ENCODE assay signal across 14 cellular contexts in genomic region chr7:142569851-142570250, GRCh38.
A peak's percentile ranks its signal among the peaks of the same experiment; 100 is the strongest.
DNase-seq lines count a peak whose midpoint lies in the region; ATAC-seq and TF ChIP-seq lines count a peak whose summit lies in the region.
"Had no signal": no experiment of that assay in that cellular context is flagged by ENCODE, and none has a peak within 500 bp of the region (broad histone marks: within the 10 kb centered on the region; RNA-seq: fewer than 3 reads in every experiment).

No MANE protein-coding gene starts in this region.

- peak; percentile 21 for DNase-seq in ELF-1 (ENCODE audit: low read depth, low spot score)
- DNase-seq in RWPE2 (ENCODE audit: low spot score), result no peak
- peak in 1 of 2 donors; percentile 77 for DNase-seq in fibroblast of lung (ENCODE audit: low read depth in 2 of 2)
- no peak for DNase-seq in smooth muscle cell (lab: John Stamatoyannopoulos, UW; ENCODE audit: unreplicated experiment)
- no peak for DNase-seq in endodermal cell
- DNase-seq in adrenal gland, result no peak
- no peak for DNase-seq in activated CD8-positive, alpha-beta memory T cell treated with anti-CD3 and anti-CD28 coated beads for 24 hours
- DNase-seq: DMS79, HCEC 1CT, KBM-7, NCI-H1105, NCI-H2081, SHP77 had no signal

- no peak overlapping the region for H3K9ac ChIP-seq in fibroblast of lung (ENCODE audit: insufficient read depth, low read length)
- H3K9ac ChIP-seq in smooth muscle cell (ENCODE audit: low read depth), result no peak overlapping the region
- H3K9ac ChIP-seq in endodermal cell (ENCODE audit: extremely low read depth, low read length, poor library complexity, severe bottlenecking), result no peak overlapping the region

- intact Hi-C loops in adrenal gland (cut with DNase I), result no loop called here

- H3K4me2 ChIP-seq in fibroblast of lung (ENCODE audit: extremely low read depth, insufficient read depth, low read length), result no peak overlapping the region
- H3K4me2 ChIP-seq in smooth muscle cell, result no peak overlapping the region

- H4K20me1 ChIP-seq in fibroblast of lung (ENCODE audit: control insufficient read depth, extremely low read depth, insufficient read depth, low read length) (no peaks in the 10 kb centered on the region), smooth muscle cell (ENCODE audit: low read depth) (no peaks in the 10 kb centered on the region)

- H3K36me3 ChIP-seq in RWPE2 (ENCODE audit: low read depth) (no peaks in the 10 kb centered on the region), fibroblast of lung (ENCODE audit: control insufficient read depth, insufficient read depth, low read length) (no peaks in the 10 kb centered on the region), smooth muscle cell (ENCODE audit: low read depth) (no peaks in the 10 kb centered on the region), endodermal cell (ENCODE audit: control insufficient read depth, insufficient read depth, low read length) (no peaks in the 10 kb centered on the region), adrenal gland (replicated peaks in 1 of 2) (no peaks in the 10 kb centered on the region)

- no peak overlapping the region for H3K27ac Mint-ChIP-seq in endodermal cell

- H3K27me3 Mint-ChIP-seq in endodermal cell (ENCODE audit: insufficient read depth), result peaks cover 2% of the 10 kb centered on the region

- H3K4me3 Mint-ChIP-seq in endodermal cell, result no peak overlapping the region

- peaks cover 7% of the 10 kb centered on the region for H3K4me1 Mint-ChIP-seq in endodermal cell

- H3K27me3 ChIP-seq in RWPE2 (ENCODE audit: insufficient read depth, poor library complexity, severe bottlenecking) (no peaks in the 10 kb centered on the region), fibroblast of lung (ENCODE audit: control insufficient read depth, insufficient read depth, low read length) (no peaks in the 10 kb centered on the region), smooth muscle cell (ENCODE audit: low read depth) (no peaks in the 10 kb centered on the region), endodermal cell (ENCODE audit: control insufficient read depth, insufficient read depth, low read length, poor library complexity, severe bottlenecking) (no peaks in the 10 kb centered on the region), adrenal gland (no peaks in the 10 kb centered on the region)

- no peak for TF ChIP-seq CTCF in RWPE2 (IDR thresholded peaks at IDR 0.05; ENCODE audit: poor library complexity, severe bottlenecking)
- TF ChIP-seq CTCF in fibroblast of lung (conservative IDR thresholded peaks at IDR 0.05 in 1 of 2, IDR thresholded peaks at IDR 0.05 in 1 of 2; ENCODE audit: low read depth in 1 of 2, low read length in 2 of 2), result no peak
- no peak for TF ChIP-seq CTCF in smooth muscle cell (IDR thresholded peaks at IDR 0.05; ENCODE audit: borderline replicate concordance, insufficient read depth, poor library complexity, severe bottlenecking)
- TF ChIP-seq CTCF in endodermal cell (conservative IDR thresholded peaks at IDR 0.05), result no peak
- no peak for TF ChIP-seq CTCF in adrenal gland (IDR thresholded peaks at IDR 0.05)

- no peak overlapping the region for H3K4me3 ChIP-seq in RWPE2 (ENCODE audit: severe bottlenecking)
- H3K4me3 ChIP-seq in fibroblast of lung (replicated peaks in 1 of 4; ENCODE audit: control extremely low read depth in 1 of 4, insufficient read depth in 1 of 4, low read depth in 3 of 4, low read length in 4 of 4), result no peak overlapping the region
- H3K4me3 ChIP-seq in smooth muscle cell, result no peak overlapping the region
- H3K4me3 ChIP-seq in endodermal cell (ENCODE audit: low read length), result no peak overlapping the region
- no peak overlapping the region for H3K4me3 ChIP-seq in adrenal gland

- H3K79me2 ChIP-seq in fibroblast of lung (ENCODE audit: control insufficient read depth, insufficient read depth, low read length), result no peaks in the 10 kb centered on the region
- no peaks in the 10 kb centered on the region for H3K79me2 ChIP-seq in smooth muscle cell (ENCODE audit: low read depth)

- WGBS in smooth muscle cell (ENCODE audit: low lambda C conversion rate), result 38% methylated on average over 1 of the region's 1 CpG
- 91 to 100% methylated on average over 1 of the region's 1 CpG for WGBS in endodermal cell (ENCODE audit: insufficient coverage in 1 of 2, insufficient read length in 1 of 2), 2 experiments
- WGBS in adrenal gland, 4 donors, result 78 to 88% (median 79%) methylated on average over 1 of the region's 1 CpG; no CpG with 5 or more reads in 1 of the 4 donors

- H3K4me1 ChIP-seq in RWPE2 (ENCODE audit: insufficient read depth, poor library complexity, severe bottlenecking) (peaks cover 19% of the 10 kb centered on the region), fibroblast of lung (ENCODE audit: control insufficient read depth, extremely low read depth, insufficient read depth, low read length) (peaks cover 5% of the 10 kb centered on the region), smooth muscle cell (ENCODE audit: low read depth) (no peaks in the 10 kb centered on the region), endodermal cell (ENCODE audit: control insufficient read depth, insufficient read depth, low read length) (no peaks in the 10 kb centered on the region), adrenal gland (replicated peaks in 1 of 2) (no peaks in the 10 kb centered on the region)

- no peak for ATAC-seq in RWPE2 (ENCODE audit: low read depth)

- peak overlapping the region; percentile 27 for H2AFZ ChIP-seq in fibroblast of lung (ENCODE audit: low read length)
- H2AFZ ChIP-seq in smooth muscle cell (ENCODE audit: low read depth), result no peak overlapping the region

- H3K27ac ChIP-seq in RWPE2 (ENCODE audit: poor library complexity, severe bottlenecking) (peak overlapping the region; percentile 75), fibroblast of lung (ENCODE audit: insufficient read depth, low read length) (peak overlapping the region; percentile 30), smooth muscle cell (ENCODE audit: low read depth) (peak overlapping the region; percentile 29), endodermal cell (ENCODE audit: low read depth, low read length) (no peak overlapping the region), adrenal gland (no peak overlapping the region)
- H3K27ac ChIP-seq: C4-2B had no signal

- H3K9me3 Mint-ChIP-seq in endodermal cell, result peaks cover 6% of the 10 kb centered on the region

- peaks cover 4% of the 10 kb centered on the region for H3F3A ChIP-seq in smooth muscle cell (ENCODE audit: low read depth)

- no peak for TF ChIP-seq POLR2A in adrenal gland (IDR thresholded peaks at IDR 0.05)

- H3K9me3 ChIP-seq in RWPE2 (ENCODE audit: severe bottlenecking), result no peaks in the 10 kb centered on the region
- H3K9me3 ChIP-seq in fibroblast of lung (ENCODE audit: control insufficient read depth, insufficient read depth, low read depth, low read length), result no peaks in the 10 kb centered on the region
- no peaks in the 10 kb centered on the region for H3K9me3 ChIP-seq in smooth muscle cell (replicated peaks; ENCODE audit: low read depth)
- no peaks in the 10 kb centered on the region for H3K9me3 ChIP-seq in endodermal cell (ENCODE audit: control insufficient read depth, low read length)
- H3K9me3 ChIP-seq in adrenal gland (replicated peaks in 1 of 3), result no peaks in the 10 kb centered on the region

- no peaks in the 10 kb centered on the region for H3K36me3 Mint-ChIP-seq in endodermal cell (ENCODE audit: low read depth)

Comparison
In these comparisons a context has a peak if more than half of its experiments do, and no peak if none do; other contexts are left out.
1. H3K27ac ChIP-seq: peak in RWPE2 (single experiment), fibroblast of lung (single experiment) and smooth muscle cell (single experiment); none in endodermal cell (single experiment) and adrenal gland (0 of 5).